In the genomic region with DNA sequence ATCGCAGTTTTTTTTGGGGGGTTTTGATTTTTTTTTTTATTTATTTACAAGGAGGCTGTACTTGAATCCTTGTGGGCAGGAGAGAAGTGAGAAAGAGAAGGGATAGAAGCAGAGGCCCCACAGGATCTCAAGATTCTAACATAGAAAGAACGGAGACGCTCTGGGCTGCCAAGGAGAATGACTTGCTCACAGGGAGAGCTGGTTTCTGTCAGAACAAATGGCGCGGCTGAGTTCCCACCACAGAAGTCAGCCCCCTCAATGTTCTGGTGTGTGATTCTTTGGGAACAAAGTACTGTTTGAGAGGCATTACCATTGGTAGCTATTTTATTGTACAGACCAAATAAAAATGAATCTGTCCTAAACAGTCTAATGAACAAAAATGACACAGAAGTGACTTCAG, we compare ENCODE assay signal across 29 cellular contexts.
"Had no signal": no experiment of that assay in that cellular context is flagged by ENCODE, and none has a peak within 500 bp of the region (broad histone marks: within the 10 kb centered on the region; RNA-seq: fewer than 3 reads in every experiment).

No MANE protein-coding gene starts in this region.

- H3K4me1 Mint-ChIP-seq: activated CD4-positive, alpha-beta T cell treated with anti-CD3 and anti-CD28 coated beads, Interleukin-2, amount 10 ng/mL, durations not matched to agents 24 days and 14 days; activated naive CD4-positive, alpha-beta T cell treated with anti-CD3 and anti-CD28 coated beads, Interleukin-2, amount 10 ng/mL, durations not matched to agents 7 days and 5 days; activated naive CD8-positive, alpha-beta T cell treated with anti-CD3 and anti-CD28 coated beads, Interleukin-2, amount 10 ng/mL, durations not matched to agents 7 days and 5 days; memory B cell had no signal

- H3K4me2 ChIP-seq: hepatocyte had no signal

- DNase-seq: activated CD4-positive, alpha-beta memory T cell treated with anti-CD3 and anti-CD28 coated beads for 36 hours; activated CD4-positive, alpha-beta T cell treated with anti-CD3 and anti-CD28 coated beads, Interleukin-2, amount 10 ng/mL, durations not matched to agents 24 days and 14 days; activated CD4-positive, CD25-positive, alpha-beta regulatory T cell treated with anti-CD3 and anti-CD28 coated beads, Interleukin-2, amount 50 U/mL, for 72 hours; activated CD8-positive, alpha-beta memory T cell treated with anti-CD3 and anti-CD28 coated beads, Interleukin-2, amount 50 U/mL, for 4 hours; activated gamma-delta T cell; activated naive CD4-positive, alpha-beta T cell treated with anti-CD3 and anti-CD28 coated beads, Interleukin-2, amount 10 ng/mL, durations not matched to agents 7 days and 5 days; activated naive CD8-positive, alpha-beta T cell treated with anti-CD3 and anti-CD28 coated beads, Interleukin-2, amount 10 ng/mL, durations not matched to agents 7 days and 5 days; activated T-cell treated with anti-CD3 and anti-CD28 coated beads, Interleukin-2, amount 50 U/mL, for 24 hours; amniotic stem cell; dermis blood vessel endothelial cell; effector CD4-positive, alpha-beta T cell; esophagus squamous epithelium; gastrocnemius medialis; glutamatergic neuron; left colon; naive thymus-derived CD8-positive, alpha-beta T cell; pancreas; sigmoid colon; small intestine; stimulated activated CD4-positive, alpha-beta T cell treated with anti-CD3 and anti-CD28 coated beads, Interleukin-1b, Interleukin-23, amount 100 ng/mL, for 48 hours; stimulated activated naive B cell treated with anti-CD40 and anti-IgM and Interleukin-4, amounts not matched to agents 10 μg/mL and 1 μg/mL and 100 μg/mL, for 72 hours; stomach; T-helper 2 cell; thyroid gland; upper lobe of right lung had no signal

- H3K27ac ChIP-seq: epithelial cell of prostate, esophagus squamous epithelium, gastrocnemius medialis, hepatocyte, pancreas, prostate gland, stomach, thyroid gland, upper lobe of right lung had no signal

- H3K27ac Mint-ChIP-seq: activated CD4-positive, alpha-beta memory T cell treated with anti-CD3 and anti-CD28 coated beads for 36 hours; activated CD4-positive, alpha-beta T cell treated with anti-CD3 and anti-CD28 coated beads, Interleukin-2, amount 10 ng/mL, durations not matched to agents 24 days and 14 days; activated naive CD4-positive, alpha-beta T cell treated with anti-CD3 and anti-CD28 coated beads, Interleukin-2, amount 10 ng/mL, durations not matched to agents 7 days and 5 days; activated naive CD8-positive, alpha-beta T cell treated with anti-CD3 and anti-CD28 coated beads, Interleukin-2, amount 10 ng/mL, durations not matched to agents 7 days and 5 days; activated T-cell treated with anti-CD3 and anti-CD28 coated beads, Interleukin-2, amount 50 U/mL, for 24 hours; memory B cell; naive thymus-derived CD8-positive, alpha-beta T cell; stimulated activated naive B cell treated with anti-CD40 and anti-IgM and Interleukin-4, amounts not matched to agents 10 μg/mL and 1 μg/mL and 100 μg/mL, for 72 hours had no signal

- H3K79me2 ChIP-seq: hepatocyte had no signal

- H3K4me1 ChIP-seq: esophagus squamous epithelium, gastrocnemius medialis, pancreas, prostate gland, sigmoid colon, stomach, thyroid gland, upper lobe of right lung had no signal

- H3K4me3 ChIP-seq: esophagus squamous epithelium, gastrocnemius medialis, hepatocyte, pancreas, prostate gland, sigmoid colon, stomach, thyroid gland, upper lobe of right lung had no signal

- H3K9me3 Mint-ChIP-seq: activated CD4-positive, alpha-beta memory T cell treated with anti-CD3 and anti-CD28 coated beads for 36 hours; activated CD4-positive, alpha-beta T cell treated with anti-CD3 and anti-CD28 coated beads, Interleukin-2, amount 10 ng/mL, durations not matched to agents 24 days and 14 days; activated naive CD4-positive, alpha-beta T cell treated with anti-CD3 and anti-CD28 coated beads, Interleukin-2, amount 10 ng/mL, durations not matched to agents 7 days and 5 days; activated naive CD8-positive, alpha-beta T cell treated with anti-CD3 and anti-CD28 coated beads, Interleukin-2, amount 10 ng/mL, durations not matched to agents 7 days and 5 days; activated T-cell treated with anti-CD3 and anti-CD28 coated beads, Interleukin-2, amount 50 U/mL, for 24 hours; memory B cell; stimulated activated naive B cell treated with anti-CD40 and anti-IgM and Interleukin-4, amounts not matched to agents 10 μg/mL and 1 μg/mL and 100 μg/mL, for 72 hours had no signal

- H3K36me3 Mint-ChIP-seq: activated CD4-positive, alpha-beta memory T cell treated with anti-CD3 and anti-CD28 coated beads for 36 hours; activated naive CD4-positive, alpha-beta T cell treated with anti-CD3 and anti-CD28 coated beads, Interleukin-2, amount 10 ng/mL, durations not matched to agents 7 days and 5 days; activated naive CD8-positive, alpha-beta T cell treated with anti-CD3 and anti-CD28 coated beads, Interleukin-2, amount 10 ng/mL, durations not matched to agents 7 days and 5 days; memory B cell had no signal

- H3K9me3 ChIP-seq: esophagus squamous epithelium, gastrocnemius medialis, pancreas, prostate gland, sigmoid colon, stomach, thyroid gland, upper lobe of right lung had no signal

- ATAC-seq: gastrocnemius medialis; left colon; naive thymus-derived CD8-positive, alpha-beta T cell; pancreas; stimulated activated naive B cell treated with anti-CD40 and anti-IgM and Interleukin-4, amounts not matched to agents 10 μg/mL and 1 μg/mL and 100 μg/mL, for 72 hours; upper lobe of right lung had no signal

- H2AFZ ChIP-seq: hepatocyte had no signal

- H3K27me3 ChIP-seq: gastrocnemius medialis, hepatocyte, sigmoid colon, stomach, thyroid gland, upper lobe of right lung had no signal

- H3K36me3 ChIP-seq: esophagus squamous epithelium, gastrocnemius medialis, pancreas, prostate gland, sigmoid colon, stomach, thyroid gland, upper lobe of right lung had no signal

- H3K27me3 Mint-ChIP-seq: activated CD4-positive, alpha-beta memory T cell treated with anti-CD3 and anti-CD28 coated beads for 36 hours; activated CD4-positive, alpha-beta T cell treated with anti-CD3 and anti-CD28 coated beads, Interleukin-2, amount 10 ng/mL, durations not matched to agents 24 days and 14 days; activated naive CD8-positive, alpha-beta T cell treated with anti-CD3 and anti-CD28 coated beads, Interleukin-2, amount 10 ng/mL, durations not matched to agents 7 days and 5 days; memory B cell; naive thymus-derived CD8-positive, alpha-beta T cell had no signal

- H3K4me3 Mint-ChIP-seq: activated CD4-positive, alpha-beta memory T cell treated with anti-CD3 and anti-CD28 coated beads for 36 hours; activated CD4-positive, alpha-beta T cell treated with anti-CD3 and anti-CD28 coated beads, Interleukin-2, amount 10 ng/mL, durations not matched to agents 24 days and 14 days; activated naive CD4-positive, alpha-beta T cell treated with anti-CD3 and anti-CD28 coated beads, Interleukin-2, amount 10 ng/mL, durations not matched to agents 7 days and 5 days; activated naive CD8-positive, alpha-beta T cell treated with anti-CD3 and anti-CD28 coated beads, Interleukin-2, amount 10 ng/mL, durations not matched to agents 7 days and 5 days; activated T-cell treated with anti-CD3 and anti-CD28 coated beads, Interleukin-2, amount 50 U/mL, for 24 hours; memory B cell; naive thymus-derived CD8-positive, alpha-beta T cell; stimulated activated naive B cell treated with anti-CD40 and anti-IgM and Interleukin-4, amounts not matched to agents 10 μg/mL and 1 μg/mL and 100 μg/mL, for 72 hours had no signal
